In the genomic region with DNA sequence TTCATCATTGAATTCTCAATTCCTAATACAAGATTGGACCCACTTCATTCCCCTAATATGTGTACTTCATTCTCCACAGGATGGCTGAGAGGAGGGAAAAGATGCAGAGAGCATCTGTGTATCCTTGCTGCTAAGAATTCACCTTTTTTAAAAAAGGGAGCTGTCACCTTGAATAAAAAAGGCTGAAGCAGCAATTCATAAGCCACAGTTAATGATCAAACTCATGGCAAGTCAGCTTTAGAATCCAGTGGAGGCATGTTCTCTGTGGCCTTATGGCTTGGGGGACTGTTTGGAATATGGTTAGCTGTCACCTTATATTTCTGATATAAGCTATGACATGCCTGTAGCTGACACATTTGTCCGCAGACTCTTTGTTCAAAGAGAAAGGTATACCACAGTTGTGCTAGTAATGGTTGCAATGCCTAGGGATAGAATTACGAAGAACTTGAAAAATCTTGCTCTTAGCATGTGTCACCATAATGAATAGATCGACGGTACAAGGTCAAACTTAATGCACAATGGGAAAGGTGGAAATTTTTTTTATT, we compare ENCODE assay signal across 25 cellular contexts.
DNase-seq lines count a peak whose midpoint lies in the region; ATAC-seq and TF ChIP-seq lines count a peak whose summit lies in the region.
"Had no signal": no experiment of that assay in that cellular context is flagged by ENCODE, and none has a peak within 500 bp of the region (broad histone marks: within the 10 kb centered on the region; RNA-seq: fewer than 3 reads in every experiment).

No MANE protein-coding gene starts in this region.

- H3K9ac ChIP-seq in mammary epithelial cell (ENCODE audit: insufficient read depth, low read length) (no peak overlapping the region), mesendoderm (ENCODE audit: low read length) (no peak overlapping the region), smooth muscle cell (ENCODE audit: low read depth) (no peak overlapping the region)
- H3K9ac ChIP-seq: BLaER1, SK-N-SH had no signal

- H2BK120ac ChIP-seq in mesendoderm (ENCODE audit: low read depth, low read length) = no peak overlapping the region

- peak; percentile 35 for DNase-seq in mammary epithelial cell
- no peak for DNase-seq in MCF 10A (ENCODE audit: unreplicated experiment)
- DNase-seq in epithelial cell of esophagus (ENCODE audit: low read depth) = peak; percentile 82
- no peak for DNase-seq in mesendoderm
- DNase-seq in smooth muscle cell (lab: John Stamatoyannopoulos, UW; ENCODE audit: unreplicated experiment) = no peak
- no peak for DNase-seq in stimulated activated CD4-positive, alpha-beta T cell treated with anti-CD3 and anti-CD28 coated beads, Interleukin-15, amount 100 ng/mL, for 24 hours
- DNase-seq: 8988T; CD4-positive, CD25-positive, alpha-beta regulatory T cell; GOT3; HFFc6; Karpas-422; NCI-H1092 treated with DMSO at 0.1 percent for 48 hours; NCI-H1436 treated with DMSO at 0.1 percent for 48 hours; NCI-H187 treated with DMSO at 0.1 percent for 48 hours; NCI-H2107; NCI-H446 treated with DMSO at 0.1 percent for 48 hours; NCI-H526; NCI-H82; SK-N-SH had no signal

- no peaks in the 10 kb centered on the region for H3K79me1 ChIP-seq in mesendoderm (ENCODE audit: low read length)

- H3K4me3 ChIP-seq in mammary epithelial cell (replicated peaks in 1 of 3; ENCODE audit: insufficient read depth in 1 of 3, low read depth in 2 of 3, low read length in 3 of 3) = no peak overlapping the region
- no peak overlapping the region for H3K4me3 ChIP-seq in epithelial cell of esophagus (ENCODE audit: low read length)
- H3K4me3 ChIP-seq in mesendoderm (ENCODE audit: low read length) = no peak overlapping the region
- H3K4me3 ChIP-seq in smooth muscle cell = no peak overlapping the region
- H3K4me3 ChIP-seq: BLaER1, HAP-1 had no signal

- peaks cover 12% of the 10 kb centered on the region for H3K4me1 Mint-ChIP-seq in MCF 10A (ENCODE audit: insufficient read depth, unreplicated experiment)
- H3K4me1 Mint-ChIP-seq: CD4-positive, CD25-positive, alpha-beta regulatory T cell had no signal

- in situ Hi-C loops in mammary epithelial cell (cut with MboI; ENCODE audit: low sequenced_read_pairs in 2 of 2) = no loop called here

- BruUV-seq in mammary epithelial cell (replicated peaks; lab: Mats Ljungman, UMichigan) (no TSS peak), MCF 10A (replicated peaks; lab: Mats Ljungman, UMichigan) (no TSS peak)

- H3K4ac ChIP-seq in mesendoderm (ENCODE audit: low read depth, low read length) = no peak overlapping the region

- no peak overlapping the region for H2BK5ac ChIP-seq in mesendoderm (ENCODE audit: low read length)

- H3K23ac ChIP-seq in mesendoderm (ENCODE audit: low read length) = no peak overlapping the region

- H3K27ac ChIP-seq in mammary epithelial cell (ENCODE audit: insufficient read depth, low read depth, low read length) (peak overlapping the region; percentile 90), mesendoderm (ENCODE audit: low read depth, low read length) (no peak overlapping the region), smooth muscle cell (ENCODE audit: low read depth) (peak overlapping the region; percentile 10)
- H3K27ac ChIP-seq: BLaER1, HL-60 had no signal

- H2AFZ ChIP-seq in mammary epithelial cell (ENCODE audit: low read depth, low read length) (no peak overlapping the region), smooth muscle cell (ENCODE audit: low read depth) (no peak overlapping the region)

- H3K27ac Mint-ChIP-seq in MCF 10A (ENCODE audit: low read depth, unreplicated experiment) = no peak overlapping the region
- H3K27ac Mint-ChIP-seq: CD4-positive, CD25-positive, alpha-beta regulatory T cell; HFFc6 had no signal

- H3K27me3 ChIP-seq in mammary epithelial cell (ENCODE audit: insufficient read depth, low read length) (no peaks in the 10 kb centered on the region), mesendoderm (ENCODE audit: insufficient read depth, low read length, poor library complexity) (no peaks in the 10 kb centered on the region), smooth muscle cell (ENCODE audit: low read depth) (no peaks in the 10 kb centered on the region)
- H3K27me3 ChIP-seq: BLaER1 had no signal

- POLR2A ChIA-PET in MCF 10A (lab: Yijun Ruan, JAX) = no interaction called here

- H3K36me3 Mint-ChIP-seq in MCF 10A (ENCODE audit: insufficient read depth, unreplicated experiment) = no peaks in the 10 kb centered on the region
- H3K36me3 Mint-ChIP-seq: CD4-positive, CD25-positive, alpha-beta regulatory T cell had no signal

- H2BK15ac ChIP-seq in mesendoderm (replicated peaks; ENCODE audit: low read depth) = no peak overlapping the region

- H3K27me3 Mint-ChIP-seq in MCF 10A (ENCODE audit: insufficient read depth, unreplicated experiment) = no peaks in the 10 kb centered on the region
- H3K27me3 Mint-ChIP-seq: CD4-positive, CD25-positive, alpha-beta regulatory T cell had no signal

- peak overlapping the region; percentile 30 for H3K18ac ChIP-seq in mesendoderm (ENCODE audit: low read length)

- no peaks in the 10 kb centered on the region for H3F3A ChIP-seq in smooth muscle cell (ENCODE audit: low read depth)

- H4K5ac ChIP-seq in mesendoderm (ENCODE audit: low read length) = no peak overlapping the region

- H3K79me2 ChIP-seq in mammary epithelial cell (ENCODE audit: insufficient read depth, low read length) (no peaks in the 10 kb centered on the region), mesendoderm (ENCODE audit: control insufficient read depth, insufficient read depth, low read length) (no peaks in the 10 kb centered on the region), smooth muscle cell (ENCODE audit: low read depth) (no peaks in the 10 kb centered on the region)

- CTCF ChIA-PET in mammary epithelial cell (lab: Charles Lee; ENCODE audit: low non-redundant PET) (no interaction called here), MCF 10A (lab: Yijun Ruan, JAX) (interaction anchor here (1.0 to 1.6 kb wide), 2 partner anchors 13 to 149 kb away, joined by 4 read pairs; no protein-coding TSS in a partner anchor)

- TF ChIP-seq CTCF in mammary epithelial cell (conservative IDR thresholded peaks at IDR 0.05 in 1 of 2, IDR thresholded peaks at IDR 0.05 in 1 of 2; ENCODE audit: extremely low read depth in 1 of 2, insufficient read depth in 1 of 2, low read depth in 1 of 2, low read length in 2 of 2) (no peak), MCF 10A (IDR thresholded peaks at IDR 0.05; ENCODE audit: unreplicated experiment) (no peak), epithelial cell of esophagus (IDR thresholded peaks at IDR 0.05; ENCODE audit: insufficient read depth, low read depth, low read length, missing control alignments) (no peak), smooth muscle cell (IDR thresholded peaks at IDR 0.05; ENCODE audit: borderline replicate concordance, insufficient read depth, poor library complexity, severe bottlenecking) (no peak)

- no peak overlapping the region for H2AK5ac ChIP-seq in mesendoderm (ENCODE audit: low read length)

- dilution Hi-C loops in mammary epithelial cell (cut with HindIII; ENCODE audit: low sequenced_read_pairs) = no loop called here

- H3K36me3 ChIP-seq in mammary epithelial cell (ENCODE audit: insufficient read depth, low read length) = no peaks in the 10 kb centered on the region
- no peaks in the 10 kb centered on the region for H3K36me3 ChIP-seq in mesendoderm (ENCODE audit: control insufficient read depth, insufficient read depth, low read length)
- no peaks in the 10 kb centered on the region for H3K36me3 ChIP-seq in smooth muscle cell (ENCODE audit: low read depth)
- H3K36me3 ChIP-seq: BLaER1, HAP-1 had no signal

- no peak overlapping the region for H3K56ac ChIP-seq in mesendoderm (ENCODE audit: low read length)

- 12% methylated on average over 4 of the region's 4 CpGs for WGBS in mammary epithelial cell (ENCODE audit: low coverage, missing lambda C conversion rate)
- WGBS in mesendoderm (ENCODE audit: extremely low coverage, insufficient coverage, low lambda C conversion rate) = no CpG with 5 or more reads among the region's 4 CpGs
- WGBS in smooth muscle cell (ENCODE audit: low lambda C conversion rate) = 90% methylated on average over 4 of the region's 4 CpGs

- H4K8ac ChIP-seq in mesendoderm (ENCODE audit: low read depth, low read length) = no peak overlapping the region

- H3K9me3 ChIP-seq in mammary epithelial cell (replicated peaks; ENCODE audit: insufficient read depth, low read length) (no peaks in the 10 kb centered on the region), smooth muscle cell (replicated peaks; ENCODE audit: low read depth) (no peaks in the 10 kb centered on the region)
- H3K9me3 ChIP-seq: BLaER1, HAP-1, SK-N-SH had no signal

- H3K4me2 ChIP-seq in mammary epithelial cell (ENCODE audit: insufficient read depth, low read depth, low read length) (peak overlapping the region; percentile 59), mesendoderm (ENCODE audit: low read length) (no peak overlapping the region), smooth muscle cell (no peak overlapping the region)
- H3K4me2 ChIP-seq: BLaER1, SK-N-SH had no signal

- intact Hi-C loops in mammary epithelial cell (cut with micrococcal nuclease) (loop anchor here (5.0 kb wide), 2 partner anchors 167 to 357 kb away; no protein-coding TSS in a partner anchor), MCF 10A (cut with micrococcal nuclease) (loop anchor here (10.0 kb wide), 2 partner anchors 110 to 150 kb away; no protein-coding TSS in a partner anchor)

- ATAC-seq in HG03520 (IDR thresholded peaks at IDR 0.05; ENCODE audit: unreplicated experiment) (no peak), GM19452 (IDR thresholded peaks at IDR 0.05; ENCODE audit: unreplicated experiment) (no peak)
- ATAC-seq: Panc1 had no signal

- no peaks in the 10 kb centered on the region for H3K9me3 Mint-ChIP-seq in MCF 10A (ENCODE audit: unreplicated experiment)
- H3K9me3 Mint-ChIP-seq: HFFc6 had no signal

- H3K4me1 ChIP-seq in mammary epithelial cell (ENCODE audit: insufficient read depth, low read length) (peaks cover 29% of the 10 kb centered on the region), mesendoderm (ENCODE audit: control insufficient read depth, low read depth, low read length) (peaks cover 2% of the 10 kb centered on the region), smooth muscle cell (ENCODE audit: low read depth) (no peaks in the 10 kb centered on the region)
- H3K4me1 ChIP-seq: BLaER1, HAP-1 had no signal

- H3K4me3 Mint-ChIP-seq in MCF 10A (ENCODE audit: unreplicated experiment) = no peak overlapping the region
- H3K4me3 Mint-ChIP-seq: CD4-positive, CD25-positive, alpha-beta regulatory T cell; HFFc6 had no signal

- H4K20me1 ChIP-seq in mammary epithelial cell (ENCODE audit: insufficient read depth, low read length) (no peaks in the 10 kb centered on the region), smooth muscle cell (ENCODE audit: low read depth) (no peaks in the 10 kb centered on the region)
- H4K20me1 ChIP-seq: BLaER1 had no signal

Comparison
In these comparisons a context has a peak if more than half of its experiments do, and no peak if none do; other contexts are left out.
1. DNase-seq: peak in mammary epithelial cell (single experiment) and epithelial cell of esophagus (single experiment); none in MCF 10A (single experiment), mesendoderm (single experiment), smooth muscle cell (single experiment) and stimulated activated CD4-positive, alpha-beta T cell treated with anti-CD3 and anti-CD28 coated beads, Interleukin-15, amount 100 ng/mL, for 24 hours (single experiment).